ENCODE assay signal across 18 cellular contexts in genomic region chr19:41711376-41712261, GRCh38. TPM values are rescaled to one million over a fixed set of nuclear protein-coding genes. Genes with fewer than 3 reads are reported as not detected.
"Had no signal": no experiment of that assay in that cellular context is flagged by ENCODE, and none has a peak within 500 bp of the region (broad histone marks: within the 10 kb centered on the region; RNA-seq: fewer than 3 reads in every experiment).

No MANE protein-coding gene starts in this region.

- H3K27ac Mint-ChIP-seq: activated CD4-positive, alpha-beta memory T cell treated with anti-CD3 and anti-CD28 coated beads, Interleukin-2, amount 10 ng/mL, durations not matched to agents 7 days and 5 days; mesothelial cell of epicardium; naive thymus-derived CD4-positive, alpha-beta T cell; T-helper 2 cell treated with Interferon-gamma antibody and Interleukin-4, amounts not matched to agents 5 μg/mL and 100 μg/mL, for 36 hours had no signal

- H3K9me3 ChIP-seq: adrenal gland, psoas muscle had no signal

- ATAC-seq: naive thymus-derived CD4-positive, alpha-beta T cell; psoas muscle had no signal

- H3K36me3 ChIP-seq: adrenal gland had no signal

- H3K4me1 ChIP-seq: adrenal gland, psoas muscle had no signal

- DNase-seq: activated CD4-positive, alpha-beta memory T cell treated with anti-CD3 and anti-CD28 coated beads, Interleukin-2, amount 10 ng/mL, durations not matched to agents 7 days and 5 days; activated naive CD4-positive, alpha-beta T cell treated with anti-CD3 and anti-CD28 coated beads, Interleukin-2, amount 50 U/mL, for 16 hours; central memory CD4-positive, alpha-beta T cell; dermis blood vessel endothelial cell; hippocampal formation; naive thymus-derived CD4-positive, alpha-beta T cell; psoas muscle; stimulated activated CD4-positive, alpha-beta T cell treated with anti-CD3 and anti-CD28 coated beads, Interleukin-12 subunit alpha, Interleukin-12 subunit beta, amount 100 ng/mL, for 4 hours; stimulated activated naive CD4-positive, alpha-beta T cell; SW 1271 had no signal

- H3K4me1 Mint-ChIP-seq: mesothelial cell of epicardium had no signal

- H3K4me3 ChIP-seq: adrenal gland, psoas muscle had no signal

- H3K36me3 Mint-ChIP-seq: naive thymus-derived CD4-positive, alpha-beta T cell had no signal

- H3K27ac ChIP-seq: adrenal gland, psoas muscle had no signal

- H3K4me3 Mint-ChIP-seq: activated CD4-positive, alpha-beta memory T cell treated with anti-CD3 and anti-CD28 coated beads, Interleukin-2, amount 10 ng/mL, durations not matched to agents 7 days and 5 days; mesothelial cell of epicardium; naive thymus-derived CD4-positive, alpha-beta T cell; T-helper 2 cell treated with Interferon-gamma antibody and Interleukin-4, amounts not matched to agents 5 μg/mL and 100 μg/mL, for 36 hours had no signal

- H3K9me3 Mint-ChIP-seq: activated CD4-positive, alpha-beta memory T cell treated with anti-CD3 and anti-CD28 coated beads, Interleukin-2, amount 10 ng/mL, durations not matched to agents 7 days and 5 days; naive thymus-derived CD4-positive, alpha-beta T cell; T-helper 2 cell treated with Interferon-gamma antibody and Interleukin-4, amounts not matched to agents 5 μg/mL and 100 μg/mL, for 36 hours had no signal

RNA-seq across cellular contexts. Expression of gene CEACAM5, which starts 3.2 kb away (rescaled TPM):
- total RNA-seq: activated CD4-positive, alpha-beta memory T cell treated with anti-CD3 and anti-CD28 coated beads, Interleukin-2, amount 10 ng/mL, durations not matched to agents 7 days and 5 days; dermis blood vessel endothelial cell; epithelial cell of proximal tubule; glomerular endothelial cell; kidney epithelial cell; liver; mesothelial cell of epicardium; naive thymus-derived CD4-positive, alpha-beta T cell; urinary bladder had no signal
- polyA plus RNA-seq: naive thymus-derived CD4-positive, alpha-beta T cell; urinary bladder had no signal

RNA-seq across cellular contexts. Expression of gene CEACAM7, which starts 23.5 kb away (rescaled TPM):
- total RNA-seq: activated CD4-positive, alpha-beta memory T cell treated with anti-CD3 and anti-CD28 coated beads, Interleukin-2, amount 10 ng/mL, durations not matched to agents 7 days and 5 days; epithelial cell of proximal tubule; glomerular endothelial cell; kidney epithelial cell; liver; mesothelial cell of epicardium; naive thymus-derived CD4-positive, alpha-beta T cell; urinary bladder had no signal
- polyA plus RNA-seq: naive thymus-derived CD4-positive, alpha-beta T cell; urinary bladder had no signal

RNA-seq across cellular contexts. Expression of gene CEACAM6, which starts 43.7 kb away (rescaled TPM):
- total RNA-seq: activated CD4-positive, alpha-beta memory T cell treated with anti-CD3 and anti-CD28 coated beads, Interleukin-2, amount 10 ng/mL, durations not matched to agents 7 days and 5 days; dermis blood vessel endothelial cell; glomerular endothelial cell; mesothelial cell of epicardium had no signal
- polyA plus RNA-seq: naive thymus-derived CD4-positive, alpha-beta T cell; urinary bladder had no signal
